In genomic region chr1:117565745-117566455, GRCh38 we compare ENCODE assay signal across 16 cellular contexts. TPM values are rescaled to one million over a fixed set of nuclear protein-coding genes. Genes with fewer than 3 reads are reported as not detected.
DNase-seq lines count a peak whose midpoint lies in the region; FAIRE-seq and TF ChIP-seq lines count a peak whose summit lies in the region.
"Had no signal": no experiment of that assay in that cellular context is flagged by ENCODE, and none has a peak within 500 bp of the region (broad histone marks: within the 10 kb centered on the region; RNA-seq: fewer than 3 reads in every experiment).

No MANE protein-coding gene starts in this region.

- H3K4me1 ChIP-seq in A673 (ENCODE audit: insufficient read depth, low read length, poor library complexity, severe bottlenecking), result no peaks in the 10 kb centered on the region

- DNase-seq in NCI-H2081 (lab: John Stamatoyannopoulos, UW) (peak; percentile 26 to 54), NCI-H2081 treated with DMSO at 0.1 percent for 48 hours (lab: John Stamatoyannopoulos, UW) (no peak), D341Med (ENCODE audit: low spot score) (peak; percentile 4), NCI-H345 (lab: John Stamatoyannopoulos, UW) (peak; percentile 35), MG63 (no peak), HuH-7 (ENCODE audit: low spot score) (no peak), A673 (ENCODE audit: low spot score) (no peak)
- DNase-seq: activated CD4-positive, alpha-beta T cell treated with anti-CD3 and anti-CD28 coated beads for 4 hours; activated T-cell treated with anti-CD3 and anti-CD28 coated beads, Interleukin-2, amount 50 U/mL, for 1 hour; colonic mucosa; hypothalamus; left colon; MM.1S; PC-9 had no signal

- TF ChIP-seq CTCF in A673 (conservative IDR thresholded peaks at IDR 0.05; ENCODE audit: low read depth, low read length), result no peak

- no peaks in the 10 kb centered on the region for H3K27me3 ChIP-seq in MG63
- no peaks in the 10 kb centered on the region for H3K27me3 ChIP-seq in A673 (replicated peaks; ENCODE audit: insufficient read depth, low read depth, low read length, poor library complexity)
- H3K27me3 ChIP-seq: colonic mucosa had no signal

- H3K9me3 ChIP-seq in MG63 (no peaks in the 10 kb centered on the region), A673 (ENCODE audit: low read depth, low read length, poor library complexity, severe bottlenecking) (no peaks in the 10 kb centered on the region)
- H3K9me3 ChIP-seq: colonic mucosa had no signal

- POLR2A ChIA-PET in A673 (lab: Charles Lee; ENCODE audit: low non-redundant PET), result no interaction called here

- H3K36me3 ChIP-seq in MG63, result no peaks in the 10 kb centered on the region
- H3K36me3 ChIP-seq in A673 (ENCODE audit: insufficient read depth, low read length, poor library complexity, severe bottlenecking), result no peaks in the 10 kb centered on the region
- H3K36me3 ChIP-seq: colonic mucosa had no signal

- intact Hi-C loops in A673 (cut with micrococcal nuclease; ENCODE audit: unreplicated experiment), result no loop called here

- no TSS peak for BruUV-seq in A673 (replicated peaks; lab: Mats Ljungman, UMichigan)

- no peak overlapping the region for H3K4me3 ChIP-seq in MG63
- no peak overlapping the region for H3K4me3 ChIP-seq in A673 (ENCODE audit: low read depth, low read length, poor library complexity, severe bottlenecking)
- H3K4me3 ChIP-seq: colonic mucosa, PC-9 had no signal

- H3K27ac ChIP-seq in A673 (ENCODE audit: low read depth, low read length, poor library complexity, severe bottlenecking), result no peak overlapping the region
- H3K27ac ChIP-seq: colonic mucosa, PC-9 had no signal

- CTCF ChIA-PET in A673 (lab: Charles Lee), result no interaction called here

- peak; percentile 43 for FAIRE-seq in islet of Langerhans (lab: Jason Lieb, UNC)
- FAIRE-seq: HepG2 had no signal

RNA-seq across cellular contexts. Expression of gene TENT5C, which starts 39.9 kb away (rescaled TPM):
- total RNA-seq in MG63 (2014; rRNA removed; shearing (Covaris generic); ENCODE audit: low replicate concordance), result 6.2 and 6.4 TPM in 2 replicates
- 0.90 and 1.1 TPM in 2 replicates for total RNA-seq in A673 (2021)

Comparison
In these comparisons a context has a peak if more than half of its experiments do, and no peak if none do; other contexts are left out.
1. DNase-seq: peak in NCI-H2081 (2 of 2), D341Med (single experiment) and NCI-H345 (single experiment); none in NCI-H2081 treated with DMSO at 0.1 percent for 48 hours (single experiment), MG63 (single experiment), HuH-7 (single experiment) and A673 (single experiment).